Comparison of ENCODE assay signal across 8 cellular contexts in the genomic region with DNA sequence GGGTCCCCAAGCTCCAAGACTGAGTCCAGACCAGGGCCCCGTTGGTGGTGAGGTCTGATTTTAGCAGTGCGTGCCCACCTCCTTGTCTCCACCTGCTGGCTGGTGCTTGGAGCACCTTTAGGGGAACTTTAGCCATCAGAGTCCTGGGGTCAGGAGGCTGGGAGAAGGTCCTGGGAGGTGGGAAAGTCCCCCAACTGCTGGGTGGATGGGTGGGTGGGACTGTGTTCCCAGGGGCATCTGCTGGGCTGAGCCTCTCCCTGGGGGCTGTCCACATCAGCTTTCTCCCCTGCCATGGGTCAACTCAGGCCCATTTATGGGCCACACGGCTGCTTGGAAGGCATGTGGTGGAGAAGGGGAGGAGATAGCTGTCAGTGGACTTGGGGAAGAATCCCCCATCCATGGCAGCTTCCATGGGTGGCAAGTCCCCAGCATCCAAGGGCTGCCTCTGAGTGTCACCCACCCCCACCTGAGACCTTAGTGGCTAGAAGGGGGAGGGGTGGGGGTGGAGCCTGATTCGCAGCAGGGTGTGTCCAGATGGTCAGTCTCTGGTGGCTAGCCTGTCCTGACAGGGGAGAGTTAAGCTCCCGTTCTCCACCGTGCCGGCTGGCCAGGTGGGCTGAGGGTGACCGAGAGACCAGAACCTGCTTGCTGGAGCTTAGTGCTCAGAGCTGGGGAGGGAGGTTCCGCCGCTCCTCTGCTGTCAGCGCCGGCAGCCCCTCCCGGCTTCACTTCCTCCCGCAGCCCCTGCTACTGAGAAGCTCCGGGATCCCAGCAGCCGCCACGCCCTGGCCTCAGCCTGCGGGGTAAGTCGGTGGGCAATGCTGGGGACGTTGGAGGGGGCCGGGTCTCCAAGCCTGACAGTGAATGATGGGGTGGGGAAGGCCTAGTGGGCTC. TPM values are rescaled to one million over a fixed set of nuclear protein-coding genes. Genes with fewer than 3 reads are reported as not detected.
DNase-seq lines count a peak whose midpoint lies in the region; ATAC-seq, FAIRE-seq and TF ChIP-seq lines count a peak whose summit lies in the region.

A gene with protein sequence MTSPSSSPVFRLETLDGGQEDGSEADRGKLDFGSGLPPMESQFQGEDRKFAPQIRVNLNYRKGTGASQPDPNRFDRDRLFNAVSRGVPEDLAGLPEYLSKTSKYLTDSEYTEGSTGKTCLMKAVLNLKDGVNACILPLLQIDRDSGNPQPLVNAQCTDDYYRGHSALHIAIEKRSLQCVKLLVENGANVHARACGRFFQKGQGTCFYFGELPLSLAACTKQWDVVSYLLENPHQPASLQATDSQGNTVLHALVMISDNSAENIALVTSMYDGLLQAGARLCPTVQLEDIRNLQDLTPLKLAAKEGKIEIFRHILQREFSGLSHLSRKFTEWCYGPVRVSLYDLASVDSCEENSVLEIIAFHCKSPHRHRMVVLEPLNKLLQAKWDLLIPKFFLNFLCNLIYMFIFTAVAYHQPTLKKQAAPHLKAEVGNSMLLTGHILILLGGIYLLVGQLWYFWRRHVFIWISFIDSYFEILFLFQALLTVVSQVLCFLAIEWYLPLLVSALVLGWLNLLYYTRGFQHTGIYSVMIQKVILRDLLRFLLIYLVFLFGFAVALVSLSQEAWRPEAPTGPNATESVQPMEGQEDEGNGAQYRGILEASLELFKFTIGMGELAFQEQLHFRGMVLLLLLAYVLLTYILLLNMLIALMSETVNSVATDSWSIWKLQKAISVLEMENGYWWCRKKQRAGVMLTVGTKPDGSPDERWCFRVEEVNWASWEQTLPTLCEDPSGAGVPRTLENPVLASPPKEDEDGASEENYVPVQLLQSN (plus strand): TSS at position 541 of the 894 bp plus-strand sequence. CDS start 2,098 bp downstream, outside the sequence.

- H3K9me3 ChIP-seq in GM12878 (replicated peaks; ENCODE audit: control insufficient read depth, insufficient read depth, low read length) (no peaks in the 10 kb centered on the region), left lung (no peaks in the 10 kb centered on the region)

- peaks cover 31 to 48% of the 10 kb centered on the region in 2 donors for H3K4me1 Mint-ChIP-seq in stimulated activated naive B cell treated with anti-CD40 and anti-IgM and Interleukin-4, amounts not matched to agents 10 μg/mL and 1 μg/mL and 100 μg/mL, for 72 hours

- no peak for DNase-seq in G401 (ENCODE audit: low spot score)
- DNase-seq in HEK293T (ENCODE audit: extremely low spot score), result peak; percentile 54
- DNase-seq in RPMI8226, result peak; percentile 53
- peak; percentile 60 for DNase-seq in GM12878 (ENCODE audit: low read depth, low spot score)
- peak in 1 of 2 donors; percentile 91 for DNase-seq in left lung
- peak; percentile 48 for DNase-seq in stimulated activated naive B cell treated with anti-CD40 and anti-IgM and Interleukin-4, amounts not matched to agents 10 μg/mL and 1 μg/mL and 100 μg/mL, for 72 hours
- DNase-seq in kidney tubule cell (ENCODE audit: low spot score), result no peak
- DNase-seq in foreskin melanocyte, result no peak

- TF ChIP-seq CTCF in GM12878 (IDR thresholded peaks at IDR 0.05 in 2 of 3, conservative IDR thresholded peaks at IDR 0.05 in 1 of 3; ENCODE audit: control insufficient read depth in 2 of 3, extremely low read depth in 1 of 3, insufficient read depth in 1 of 3, low read depth in 3 of 3, low read length in 3 of 3) (peak; percentile 87 to 91 (median 87)), left lung (IDR thresholded peaks at IDR 0.05) (no peak)

- H3K27ac ChIP-seq in GM12878 (ENCODE audit: control insufficient read depth, insufficient read depth) (peak within 1 kb of the TSS; percentile 81), left lung (peak within 1 kb of the TSS; percentile 88 to 93)

- H3K27ac Mint-ChIP-seq in stimulated activated naive B cell treated with anti-CD40 and anti-IgM and Interleukin-4, amounts not matched to agents 10 μg/mL and 1 μg/mL and 100 μg/mL, for 72 hours, result peak within 1 kb of the TSS; percentile 99

- TF ChIP-seq EP300 in GM12878 (IDR thresholded peaks at IDR 0.05; ENCODE audit: borderline replicate concordance in 1 of 2, control insufficient read depth in 1 of 2, low read depth in 2 of 2, low read length in 2 of 2), result no peak

- peak within 1 kb of the TSS; percentile 95 to 96 for H3K4me3 Mint-ChIP-seq in stimulated activated naive B cell treated with anti-CD40 and anti-IgM and Interleukin-4, amounts not matched to agents 10 μg/mL and 1 μg/mL and 100 μg/mL, for 72 hours

- peak; percentile 94 for TF ChIP-seq RAD21 in GM12878 (IDR thresholded peaks at IDR 0.05; ENCODE audit: insufficient read depth, low read depth, low read length)

- ATAC-seq in GM12878 (peak; percentile 67), left lung (peak; percentile 23)
- ATAC-seq in stimulated activated naive B cell treated with anti-CD40 and anti-IgM and Interleukin-4, amounts not matched to agents 10 μg/mL and 1 μg/mL and 100 μg/mL, for 72 hours (replicated peaks), result peak; percentile 43 to 54

- H2AFZ ChIP-seq in GM12878 (ENCODE audit: control insufficient read depth, low read depth, low read length), result peak within 1 kb of the TSS; percentile 62

- FAIRE-seq in GM12878 (lab: Jason Lieb, UNC), result peak; percentile 79

- peak within 1 kb of the TSS; percentile 92 for H3K9ac ChIP-seq in GM12878 (ENCODE audit: control insufficient read depth, insufficient read depth, low read length)

- H3K4me2 ChIP-seq in GM12878 (ENCODE audit: control insufficient read depth, insufficient read depth), result peak within 1 kb of the TSS; percentile 91

- H4K20me1 ChIP-seq in GM12878 (ENCODE audit: control insufficient read depth, insufficient read depth), result no peaks in the 10 kb centered on the region

- BruUV-seq in GM12878 (replicated peaks; lab: Mats Ljungman, UMichigan), result no TSS peak

- H3K4me1 ChIP-seq in GM12878 (ENCODE audit: control insufficient read depth, insufficient read depth, low read length) (peaks cover 46% of the 10 kb centered on the region), left lung (peaks cover 22 to 43% of the 10 kb centered on the region in 2 donors)

- H3K36me3 ChIP-seq in GM12878 (ENCODE audit: control insufficient read depth in 2 of 2, insufficient read depth in 2 of 2, low read length in 1 of 2), result peaks cover 7 to 8% of the 10 kb centered on the region in 2 experiments; a peak in 3 of 4 replicates
- H3K36me3 ChIP-seq in left lung, result peaks cover 0 to 31% of the 10 kb centered on the region in 2 donors

- intact Hi-C loops in GM12878 (cut with micrococcal nuclease; ENCODE audit: unreplicated experiment), result loop anchor here (1.0 to 10.0 kb wide), 4 partner anchors 29 to 200 kb away; a partner anchor contains a TSS
- intact Hi-C loops in left lung (cut with DNase I), result no loop called here

- H3K4me3 ChIP-seq in GM12878 (peak within 1 kb of the TSS; percentile 95), left lung (peak within 1 kb of the TSS; percentile 36 to 77)

- H3K36me3 Mint-ChIP-seq in stimulated activated naive B cell treated with anti-CD40 and anti-IgM and Interleukin-4, amounts not matched to agents 10 μg/mL and 1 μg/mL and 100 μg/mL, for 72 hours, result peaks cover 30 to 49% of the 10 kb centered on the region in 2 donors

- 1% methylated on average over 21 of the region's 21 CpGs for WGBS in GM12878 (ENCODE audit: insufficient coverage, insufficient replicate concordance, low lambda C conversion rate, missing lambda C conversion rate)

- RAD21 ChIA-PET in GM12878 (lab: Charles Lee; ENCODE audit: unreplicated experiment), result interaction anchor here (0.6 to 6.8 kb wide), 21 partner anchors 7 to 205 kb away, joined by 3 to 86 read pairs (median 4); a partner anchor contains a TSS

- H3K27me3 ChIP-seq in GM12878 (replicated peaks in 1 of 2; ENCODE audit: control insufficient read depth in 2 of 2, insufficient read depth in 2 of 2, low read length in 1 of 2) (no peaks in the 10 kb centered on the region), left lung (no peaks in the 10 kb centered on the region)

- TF ChIP-seq POLR2A in GM12878 (IDR thresholded peaks at IDR 0.05; ENCODE audit: low read depth, low read length), result peak; percentile 64

- H3K9me3 Mint-ChIP-seq in stimulated activated naive B cell treated with anti-CD40 and anti-IgM and Interleukin-4, amounts not matched to agents 10 μg/mL and 1 μg/mL and 100 μg/mL, for 72 hours, result no peaks in the 10 kb centered on the region

- in situ Hi-C loops in G401 (cut with HindIII; ENCODE audit: low sequenced_read_pairs) (no loop called here), GM12878 (cut with MboI) (loop anchor here (5.0 to 10.0 kb wide), 2 partner anchors 33 to 570 kb away; a partner anchor contains a TSS)

- SMC1A ChIA-PET in GM12878 (lab: Charles Lee; ENCODE audit: uncharacterized antibody, unreplicated experiment), result interaction anchor here (0.6 to 5.4 kb wide), 23 partner anchors 9 to 128 kb away, joined by 3 to 61 read pairs (median 4); a partner anchor contains a TSS

- POLR2A ChIA-PET in HEK293T (lab: Yijun Ruan, JAX) (interaction anchor here (0.6 to 10.1 kb wide), 4 partner anchors 10 to 35 kb away, joined by 3 to 104 read pairs (median 4); a partner anchor contains a TSS), GM12878 (lab: Charles Lee) (interaction anchor here (0.6 to 6.7 kb wide), 17 partner anchors 7 to 198 kb away, joined by 3 to 54 read pairs (median 6); a partner anchor contains a TSS)

- no peaks in the 10 kb centered on the region for H3K27me3 Mint-ChIP-seq in stimulated activated naive B cell treated with anti-CD40 and anti-IgM and Interleukin-4, amounts not matched to agents 10 μg/mL and 1 μg/mL and 100 μg/mL, for 72 hours

- CTCF ChIA-PET in HEK293T (lab: Yijun Ruan, JAX), result interaction anchor here (0.6 to 1.4 kb wide), 4 partner anchors 12 to 52 kb away, joined by 3 to 13 read pairs (median 3); no protein-coding TSS in a partner anchor
- CTCF ChIA-PET in GM12878 (lab: Yijun Ruan, JAX), result interaction anchor here (0.7 to 7.4 kb wide), 23 partner anchors 9 to 129 kb away, joined by 3 to 127 read pairs (median 9); a partner anchor contains a TSS

- H3K79me2 ChIP-seq in GM12878 (ENCODE audit: control insufficient read depth, insufficient read depth, low read length), result peaks cover 55% of the 10 kb centered on the region

RNA-seq across cellular contexts. Expression of the gene that starts here (rescaled TPM):
- total RNA-seq in G401 (2014; rRNA removed; shearing (Covaris generic)), result 41.8 and 47.6 TPM in 2 replicates
- total RNA-seq in GM12878 (2013; cell fraction: nucleolus; rRNA removed), result 149 and 160 TPM in 2 replicates
- total RNA-seq in GM12878 (2014; rRNA removed) (59.4 and 61.3 TPM in 2 replicates), GM12878 (2014; rRNA removed; fragmentation: Illumina TruSeq; extraction: Trizol) (25.6 and 29.7 TPM in 2 replicates), GM12878 (2021) (87.4 and 93.7 TPM in 2 replicates), left lung (10 to 100 TPM; 58.0 to 97.7 TPM)
- polyA plus RNA-seq in GM12878 (2011; ENCODE audit: low read depth), result 30.3 TPM
- polyA plus RNA-seq in GM12878 (2011; rRNA removed) (33.3 and 82.6 TPM in 2 replicates), GM12878 (2014; fragmentation: Illumina TruSeq; extraction: Trizol) (15.4 and 27.3 TPM in 2 replicates), GM12878 (2014; fragmentation: Nextera tagmentation; extraction: Ambion mirVana) (10 to 100 TPM in 1 of 2 experiments, 1 to 10 TPM in 1; 8.9 to 29.2 TPM), GM12878 (2014; rRNA removed) (48.8 and 58.4 TPM in 2 replicates), GM12878 (2016; fragmentation: Nextera tagmentation; extraction: Ambion mirVana) (10 to 100 TPM; 83.6 to 94.4 TPM)
- polyA plus RNA-seq in GM12878 (2011; cell fraction: cytosol; rRNA removed), result 82.4 and 108 TPM in 2 replicates
- 175 and 207 TPM in 2 replicates for polyA plus RNA-seq in GM12878 (2011; cell fraction: nucleus; rRNA removed)
- polyA plus RNA-seq in GM12878 (2012), result 53.6 and 60.7 TPM in 2 replicates
- 96.8 and 119 TPM in 2 replicates for polyA minus RNA-seq in GM12878 (2011; rRNA and poly(A)+ RNA removed)
- polyA minus RNA-seq in GM12878 (2011; cell fraction: cytosol; rRNA and poly(A)+ RNA removed), result 62.9 and 70.0 TPM in 2 replicates
- polyA minus RNA-seq in GM12878 (2011; cell fraction: nucleus; rRNA and poly(A)+ RNA removed), result 41.5 and 63.6 TPM in 2 replicates

Comparison
In these comparisons a context has a peak if more than half of its experiments do, and no peak if none do; other contexts are left out.
1. DNase-seq: peak in HEK293T (single experiment), RPMI8226 (single experiment), GM12878 (single experiment) and stimulated activated naive B cell treated with anti-CD40 and anti-IgM and Interleukin-4, amounts not matched to agents 10 μg/mL and 1 μg/mL and 100 μg/mL, for 72 hours (single experiment); none in G401 (single experiment), kidney tubule cell (single experiment) and foreskin melanocyte (single experiment).
2. CTCF ChIP-seq: peak in GM12878 (3 of 3); none in left lung (0 of 2).
3. Peak in every context shown above with its lines, with median percentiles within 50 percentile points of each other: ATAC-seq.